14 cellular contexts compared by ENCODE assay signal in the genomic region with DNA sequence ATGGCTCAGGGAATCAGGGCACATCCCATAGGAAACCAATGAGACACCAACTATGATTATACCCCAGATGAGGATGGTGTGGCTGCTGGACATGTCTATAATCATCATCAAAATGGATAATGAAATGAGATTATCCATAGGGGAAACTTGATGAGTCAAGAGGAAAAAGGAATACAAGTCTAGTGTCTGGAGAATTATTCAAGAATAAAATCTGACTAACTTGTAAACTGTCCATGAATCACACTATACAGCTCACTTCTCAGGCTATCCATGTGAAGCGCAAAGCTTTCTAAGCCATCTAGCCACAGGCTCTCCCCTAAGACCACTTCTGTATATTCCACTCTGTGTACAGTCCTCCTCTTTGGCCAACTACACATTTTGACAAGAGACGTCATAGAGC. TPM values are rescaled to one million over a fixed set of nuclear protein-coding genes. Genes with fewer than 3 reads are reported as not detected.
DNase-seq lines count a peak whose midpoint lies in the region; ATAC-seq and TF ChIP-seq lines count a peak whose summit lies in the region.
"Had no signal": no experiment of that assay in that cellular context is flagged by ENCODE, and none has a peak within 500 bp of the region (broad histone marks: within the 10 kb centered on the region; RNA-seq: fewer than 3 reads in every experiment).

No MANE protein-coding gene starts in this region.

- H3K18ac ChIP-seq in IMR-90 (ENCODE audit: low read depth, low read length): no peak overlapping the region

- BruUV-seq in IMR-90 (replicated peaks; lab: Mats Ljungman, UMichigan) (no TSS peak), mammary epithelial cell (replicated peaks; lab: Mats Ljungman, UMichigan) (no TSS peak)

- H3K9ac ChIP-seq in IMR-90 (ENCODE audit: low read depth, low read length) (no peak overlapping the region), mammary epithelial cell (ENCODE audit: insufficient read depth, low read length) (no peak overlapping the region)

- H3K4me1 ChIP-seq in IMR-90 (ENCODE audit: control insufficient read depth, insufficient read depth, low read length) (peaks cover 16% of the 10 kb centered on the region), mammary epithelial cell (ENCODE audit: insufficient read depth, low read length) (peaks cover 18% of the 10 kb centered on the region)

- no peak overlapping the region; the same call in 1 of the 2 replicates for H3K4me2 ChIP-seq in IMR-90 (ENCODE audit: low read depth, low read length)
- peak overlapping the region; percentile 44 for H3K4me2 ChIP-seq in mammary epithelial cell (ENCODE audit: insufficient read depth, low read depth, low read length)

- DNase-seq in AG08396 (ENCODE audit: low spot score) (peak; percentile 36), IMR-90 (peak; percentile 92), mammary epithelial cell (peak; percentile 88), kidney glomerular epithelial cell (lab: John Stamatoyannopoulos, UW) (peak; percentile 62), erythroblast (lab: John Stamatoyannopoulos, UW) (no peak), GM20000 (ENCODE audit: low spot score) (no peak), H4 (ENCODE audit: low spot score) (no peak)
- DNase-seq: caudate nucleus, immature natural killer cell, NCI-H187, NCI-H82 had no signal

- H3K36me3 ChIP-seq in IMR-90 (ENCODE audit: control insufficient read depth, insufficient read depth, low read length) (peaks cover 2% of the 10 kb centered on the region; the same call in 1 of the 2 replicates), mammary epithelial cell (ENCODE audit: insufficient read depth, low read length) (no peaks in the 10 kb centered on the region)
- H3K36me3 ChIP-seq: esophagus muscularis mucosa had no signal

- peak overlapping the region in 1 of 2 experiments; percentile 9; a peak in 1 of 4 replicates for H4K8ac ChIP-seq in IMR-90 (ENCODE audit: low read depth in 2 of 2, low read length in 2 of 2)

- H2AK5ac ChIP-seq in IMR-90 (ENCODE audit: low read depth, low read length): peak overlapping the region; percentile 19; the same call in 1 of the 2 replicates

- intact Hi-C loops in IMR-90 (cut with micrococcal nuclease): no loop called here
- intact Hi-C loops in mammary epithelial cell (cut with micrococcal nuclease): loop anchor here (5.0 kb wide), 1 partner anchor 68 kb away; no protein-coding TSS in a partner anchor

- H2AFZ ChIP-seq in IMR-90 (replicated peaks; ENCODE audit: low read length, poor library complexity) (no peak overlapping the region), mammary epithelial cell (ENCODE audit: low read depth, low read length) (no peak overlapping the region)

- H3K23ac ChIP-seq in IMR-90 (ENCODE audit: low read depth, low read length): 0 out of 2 replicates have a peak overlapping the region, but pooled peaks have one; percentile 37

- no CpG with 5 or more reads among the region's 2 CpGs for WGBS in IMR-90 (ENCODE audit: extremely low coverage in 2 of 2, insufficient read length in 1 of 2), 2 experiments
- 85% methylated on average over 2 of the region's 2 CpGs for WGBS in mammary epithelial cell (ENCODE audit: low coverage, missing lambda C conversion rate)

- dilution Hi-C loops in IMR-90 (cut with HindIII; ENCODE audit: low sequenced_read_pairs, unreplicated experiment): no loop called here
- dilution Hi-C loops in mammary epithelial cell (cut with HindIII; ENCODE audit: low sequenced_read_pairs): no loop called here

- peak; percentile 75 for ATAC-seq in IMR-90 (ENCODE audit: low read depth)
- no peak for ATAC-seq in HG03439 (IDR thresholded peaks at IDR 0.05; ENCODE audit: unreplicated experiment)
- ATAC-seq: K562 had no signal

- in situ Hi-C loops in IMR-90 (cut with MboI; ENCODE audit: low sequenced_read_pairs) (no loop called here), mammary epithelial cell (cut with MboI; ENCODE audit: low sequenced_read_pairs in 2 of 2) (no loop called here)

- 0 out of 3 replicates have a peak overlapping the region, but pooled peaks have one; percentile 5 for H2BK15ac ChIP-seq in IMR-90 (ENCODE audit: low read depth, low read length)

- no peak overlapping the region for H3K56ac ChIP-seq in IMR-90 (ENCODE audit: extremely low read depth, insufficient read depth, low read length)

- H3K9me3 ChIP-seq in IMR-90 (ENCODE audit: control insufficient read depth, insufficient read depth, low read length): no peaks in the 10 kb centered on the region
- H3K9me3 ChIP-seq in mammary epithelial cell (replicated peaks; ENCODE audit: insufficient read depth, low read length): no peaks in the 10 kb centered on the region
- H3K9me3 ChIP-seq: esophagus muscularis mucosa had no signal

- no peak for TF ChIP-seq RAD21 in IMR-90 (IDR thresholded peaks at IDR 0.05; ENCODE audit: low read length)

- H3K79me1 ChIP-seq in IMR-90 (ENCODE audit: low read depth in 1 of 2, low read length in 2 of 2): peaks cover 18 to 44% of the 10 kb centered on the region in 2 experiments

- H3K27ac ChIP-seq in IMR-90 (ENCODE audit: insufficient read depth, low read length) (no peak overlapping the region), mammary epithelial cell (ENCODE audit: insufficient read depth, low read depth, low read length) (peak overlapping the region; percentile 69)
- H3K27ac ChIP-seq: esophagus muscularis mucosa had no signal

- no peak overlapping the region for H4K5ac ChIP-seq in IMR-90 (ENCODE audit: low read depth, low read length)

- no peak overlapping the region for H2AK9ac ChIP-seq in IMR-90 (replicated peaks; ENCODE audit: low read depth, low read length, poor library complexity)

- POLR2A ChIA-PET in IMR-90 (lab: Charles Lee; ENCODE audit: unreplicated experiment): no interaction called here

- H4K20me1 ChIP-seq in IMR-90 (ENCODE audit: insufficient read depth, low read length) (peaks cover 3% of the 10 kb centered on the region; the same call in 1 of the 2 replicates), mammary epithelial cell (ENCODE audit: insufficient read depth, low read length) (no peaks in the 10 kb centered on the region)

- TF ChIP-seq CTCF in IMR-90 (conservative IDR thresholded peaks at IDR 0.05; ENCODE audit: low read depth, low read length): no peak
- no peak for TF ChIP-seq CTCF in mammary epithelial cell (conservative IDR thresholded peaks at IDR 0.05 in 1 of 2, IDR thresholded peaks at IDR 0.05 in 1 of 2; ENCODE audit: extremely low read depth in 1 of 2, insufficient read depth in 1 of 2, low read depth in 1 of 2, low read length in 2 of 2)
- TF ChIP-seq CTCF in GM20000 (IDR thresholded peaks at IDR 0.05; ENCODE audit: extremely low read depth, missing control alignments): no peak

- CTCF ChIA-PET in IMR-90 (lab: Yijun Ruan, JAX): no interaction called here
- CTCF ChIA-PET in mammary epithelial cell (lab: Charles Lee; ENCODE audit: low non-redundant PET): no interaction called here

- H3K14ac ChIP-seq in IMR-90 (replicated peaks; ENCODE audit: low read depth, low read length): peak overlapping the region; percentile 32; the same call in 1 of the 2 replicates

- H3K4me3 ChIP-seq in IMR-90 (ENCODE audit: insufficient read depth, low read depth, low read length) (no peak overlapping the region), mammary epithelial cell (replicated peaks in 1 of 3; ENCODE audit: insufficient read depth in 1 of 3, low read depth in 2 of 3, low read length in 3 of 3) (no peak overlapping the region)
- H3K4me3 ChIP-seq: esophagus muscularis mucosa, K562 had no signal

- H3K79me2 ChIP-seq in mammary epithelial cell (ENCODE audit: insufficient read depth, low read length): no peaks in the 10 kb centered on the region

- TF ChIP-seq POLR2A in IMR-90 (IDR thresholded peaks at IDR 0.05; ENCODE audit: low read depth, low read length): no peak
- no peak for TF ChIP-seq POLR2A in erythroblast (IDR thresholded peaks at IDR 0.05; ENCODE audit: low read length)

- H3K4ac ChIP-seq in IMR-90 (ENCODE audit: low read depth, low read length): peak overlapping the region; percentile 8; the same call in 1 of the 2 replicates

- no peak overlapping the region for H4K91ac ChIP-seq in IMR-90 (ENCODE audit: insufficient read depth, low read depth, low read length)

- H2BK20ac ChIP-seq in IMR-90 (ENCODE audit: low read depth, low read length): peak overlapping the region; percentile 40; the same call in 1 of the 2 replicates

- no peaks in the 10 kb centered on the region for H3K27me3 ChIP-seq in IMR-90 (ENCODE audit: control insufficient read depth, insufficient read depth, low read length)
- no peaks in the 10 kb centered on the region for H3K27me3 ChIP-seq in mammary epithelial cell (ENCODE audit: insufficient read depth, low read length)
- H3K27me3 ChIP-seq: esophagus muscularis mucosa had no signal

- 0 out of 2 replicates have a peak overlapping the region, but pooled peaks have one; percentile 9 for H2BK120ac ChIP-seq in IMR-90 (ENCODE audit: low read depth, low read length)

- H2BK5ac ChIP-seq in IMR-90 (ENCODE audit: low read depth, low read length, poor library complexity, severe bottlenecking): peak overlapping the region; percentile 31

- H3K9me1 ChIP-seq in IMR-90 (ENCODE audit: insufficient read depth, low read length): peaks cover 12% of the 10 kb centered on the region

TF ChIP-seq in IMR-90, 13 proteins besides CTCF, POLR2A, EP300 and RAD21:
- TF ChIP-seq MAFK (IDR thresholded peaks at IDR 0.05; ENCODE audit: low read depth, low read length): peak; percentile 56
- TF ChIP-seq RFX5 (IDR thresholded peaks at IDR 0.05; ENCODE audit: low read depth, low read length): no peak
- TF ChIP-seq FOS (IDR thresholded peaks at IDR 0.05; ENCODE audit: low read depth, low read length): peak; percentile 75

RNA-seq across cellular contexts. Expression of gene DUSP16, which starts 52.5 kb away (rescaled TPM):
- total RNA-seq in IMR-90 (2012; rRNA removed) (10.0 and 10.6 TPM in 2 replicates), mammary epithelial cell (10 to 100 TPM; 11.2 to 16.4 TPM)
- polyA plus RNA-seq in IMR-90 (2012; rRNA removed) (4.2 and 4.7 TPM in 2 replicates), mammary epithelial cell (4.3 TPM)
- polyA plus RNA-seq in IMR-90 (2012; cell fraction: cytosol; rRNA removed): 2.3 and 2.7 TPM in 2 replicates
- polyA plus RNA-seq in IMR-90 (2012; cell fraction: nucleus; rRNA removed; ENCODE audit: low replicate concordance): 2.7 and 4.1 TPM in 2 replicates
- 9.0 TPM for polyA minus RNA-seq in mammary epithelial cell
- total RNA-seq in H4 (2014; rRNA removed; shearing (Covaris generic)): 9.7 and 13.7 TPM in 2 replicates

Comparison
In these comparisons a context has a peak if more than half of its experiments do, and no peak if none do; other contexts are left out.
1. DNase-seq: peak in AG08396 (single experiment), IMR-90 (single experiment), mammary epithelial cell (single experiment) and kidney glomerular epithelial cell (single experiment); none in erythroblast (0 of 2), GM20000 (single experiment) and H4 (single experiment).